Comparison of ENCODE assay signal across 8 cellular contexts in genomic region chr1:206739411-206740076, GRCh38. TPM values are rescaled to one million over a fixed set of nuclear protein-coding genes. Genes with fewer than 3 reads are reported as not detected.
DNase-seq lines count a peak whose midpoint lies in the region; ATAC-seq and FAIRE-seq lines count a peak whose summit lies in the region.

No MANE protein-coding gene starts in this region.

- peaks cover 83% of the 10 kb centered on the region for H3K4me1 Mint-ChIP-seq in activated T-helper 2 cell treated with anti-CD3 and anti-CD28 coated beads, Interferon-gamma antibody, Interleukin-2, Interleukin-4, amounts not matched to agents 10 μg/mL and 5 μg/mL and 100 μg/mL, durations not matched to agents 14 hours and 24 hours and 36 hours (ENCODE audit: low read depth)

- DNase-seq in activated T-helper 2 cell treated with anti-CD3 and anti-CD28 coated beads, Interferon-gamma antibody, Interleukin-2, Interleukin-4, amounts not matched to agents 10 μg/mL and 5 μg/mL and 100 μg/mL, durations not matched to agents 14 hours and 24 hours and 36 hours (ENCODE audit: low spot score) = no peak
- DNase-seq in COLO668 (lab: John Stamatoyannopoulos, UW; ENCODE audit: unreplicated experiment) = no peak
- no peak for DNase-seq in DMS153 (lab: John Stamatoyannopoulos, UW)
- no peak for DNase-seq in RCC 7860 (ENCODE audit: low spot score)
- DNase-seq in activated gamma-delta T cell (lab: John Stamatoyannopoulos, UW) = no peak

- intact Hi-C loops in activated T-helper 2 cell treated with anti-CD3 and anti-CD28 coated beads, Interferon-gamma antibody, Interleukin-2, Interleukin-4, amounts not matched to agents 10 μg/mL and 5 μg/mL and 100 μg/mL, durations not matched to agents 14 hours and 24 hours and 36 hours (cut with micrococcal nuclease) = loop anchor here (1.0 to 2.0 kb wide), 6 partner anchors 19 to 172 kb away; no protein-coding TSS in a partner anchor

- peak overlapping the region; percentile 15 for H3K4me3 Mint-ChIP-seq in activated T-helper 2 cell treated with anti-CD3 and anti-CD28 coated beads, Interferon-gamma antibody, Interleukin-2, Interleukin-4, amounts not matched to agents 10 μg/mL and 5 μg/mL and 100 μg/mL, durations not matched to agents 14 hours and 24 hours and 36 hours (ENCODE audit: low read depth)

- ATAC-seq in GM18508 (IDR thresholded peaks at IDR 0.05; ENCODE audit: insufficient read depth, unreplicated experiment) (peak; percentile 68), GM21515 (IDR thresholded peaks at IDR 0.05; ENCODE audit: unreplicated experiment) (peak; percentile 88), HG03571 (IDR thresholded peaks at IDR 0.05; ENCODE audit: unreplicated experiment) (peak; percentile 81)

- H3K27ac Mint-ChIP-seq in activated T-helper 2 cell treated with anti-CD3 and anti-CD28 coated beads, Interferon-gamma antibody, Interleukin-2, Interleukin-4, amounts not matched to agents 10 μg/mL and 5 μg/mL and 100 μg/mL, durations not matched to agents 14 hours and 24 hours and 36 hours = peak overlapping the region; percentile 80

- peaks cover 56% of the 10 kb centered on the region for H3K36me3 Mint-ChIP-seq in activated T-helper 2 cell treated with anti-CD3 and anti-CD28 coated beads, Interferon-gamma antibody, Interleukin-2, Interleukin-4, amounts not matched to agents 10 μg/mL and 5 μg/mL and 100 μg/mL, durations not matched to agents 14 hours and 24 hours and 36 hours (ENCODE audit: low read depth)

- FAIRE-seq in RCC 7860 (lab: Jason Lieb, UNC) = no peak

- no peaks in the 10 kb centered on the region for H3K27me3 Mint-ChIP-seq in activated T-helper 2 cell treated with anti-CD3 and anti-CD28 coated beads, Interferon-gamma antibody, Interleukin-2, Interleukin-4, amounts not matched to agents 10 μg/mL and 5 μg/mL and 100 μg/mL, durations not matched to agents 14 hours and 24 hours and 36 hours (ENCODE audit: low read depth)

- H3K9me3 Mint-ChIP-seq in activated T-helper 2 cell treated with anti-CD3 and anti-CD28 coated beads, Interferon-gamma antibody, Interleukin-2, Interleukin-4, amounts not matched to agents 10 μg/mL and 5 μg/mL and 100 μg/mL, durations not matched to agents 14 hours and 24 hours and 36 hours = no peaks in the 10 kb centered on the region

RNA-seq across cellular contexts. Expression of gene IL19, which starts 31.0 kb away (rescaled TPM):
- not detected in 2 replicates for total RNA-seq in activated T-helper 2 cell treated with anti-CD3 and anti-CD28 coated beads, Interferon-gamma antibody, Interleukin-2, Interleukin-4, amounts not matched to agents 10 μg/mL and 5 μg/mL and 100 μg/mL, durations not matched to agents 14 hours and 24 hours and 36 hours

RNA-seq across cellular contexts. Expression of gene IL10, which starts 32.8 kb away (rescaled TPM):
- 4.2 and 5.8 TPM in 2 replicates for total RNA-seq in activated T-helper 2 cell treated with anti-CD3 and anti-CD28 coated beads, Interferon-gamma antibody, Interleukin-2, Interleukin-4, amounts not matched to agents 10 μg/mL and 5 μg/mL and 100 μg/mL, durations not matched to agents 14 hours and 24 hours and 36 hours

RNA-seq across cellular contexts. Expression of gene MAPKAPK2, which starts 54.8 kb away (rescaled TPM):
- total RNA-seq in activated T-helper 2 cell treated with anti-CD3 and anti-CD28 coated beads, Interferon-gamma antibody, Interleukin-2, Interleukin-4, amounts not matched to agents 10 μg/mL and 5 μg/mL and 100 μg/mL, durations not matched to agents 14 hours and 24 hours and 36 hours = 92.3 and 98.8 TPM in 2 replicates
